Comparison of ENCODE assay signal across 10 cellular contexts in the genomic region with DNA sequence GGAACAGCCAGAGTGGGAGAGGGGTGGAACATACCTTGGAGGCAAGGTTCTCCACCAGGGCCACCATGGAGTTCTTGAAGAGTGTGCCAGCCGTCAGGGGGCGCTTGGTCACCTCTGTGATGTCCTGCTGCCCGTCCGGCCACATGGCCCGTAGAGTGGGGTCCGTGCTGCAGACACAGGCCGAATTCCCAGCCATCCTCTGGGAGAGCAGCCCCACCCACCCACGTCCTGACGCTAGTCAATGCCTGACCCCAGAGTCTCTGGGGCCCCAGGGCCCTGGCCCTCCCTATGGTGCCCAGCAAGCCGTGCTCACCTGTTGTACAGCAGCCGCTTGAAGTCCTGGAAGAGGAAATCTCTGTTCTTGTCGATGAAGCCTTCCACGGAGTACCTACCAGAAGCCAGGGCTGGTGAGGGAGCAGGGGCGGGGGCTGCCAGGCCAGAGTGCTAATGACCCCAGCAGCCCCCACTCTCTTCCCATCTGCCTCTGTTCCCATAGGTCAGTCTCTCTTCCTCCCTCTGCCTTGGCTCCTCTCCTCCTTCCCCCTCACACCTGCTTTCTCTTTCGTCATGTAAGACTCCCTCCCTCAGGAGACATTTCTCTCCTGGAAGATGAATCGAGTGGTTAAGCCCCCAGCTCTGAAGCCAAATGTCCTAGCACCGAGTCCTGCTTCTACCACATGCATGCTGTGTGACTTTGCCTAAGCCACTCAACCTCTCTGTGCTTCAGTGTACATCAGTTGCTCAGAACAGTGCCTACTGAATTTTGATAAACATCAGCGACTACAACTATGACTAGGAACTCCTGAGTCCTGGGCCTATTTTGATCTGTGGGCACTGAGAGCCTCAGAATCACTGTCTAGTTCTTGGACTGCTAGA. TPM values are rescaled to one million over a fixed set of nuclear protein-coding genes. Genes with fewer than 3 reads are reported as not detected.
DNase-seq lines count a peak whose midpoint lies in the region; ATAC-seq and TF ChIP-seq lines count a peak whose summit lies in the region.
"Had no signal": no experiment of that assay in that cellular context is flagged by ENCODE, and none has a peak within 500 bp of the region (broad histone marks: within the 10 kb centered on the region; RNA-seq: fewer than 3 reads in every experiment).

No MANE protein-coding gene starts in this region.

- peaks cover 1% of the 10 kb centered on the region for H3K4me1 ChIP-seq in upper lobe of right lung

- H3K27ac Mint-ChIP-seq in activated CD4-positive, alpha-beta memory T cell treated with anti-CD3 and anti-CD28 coated beads, Interleukin-2, amount 10 ng/mL, durations not matched to agents 7 days and 5 days, result peak overlapping the region; percentile 47

- H3K4me3 ChIP-seq in upper lobe of right lung, result no peak overlapping the region
- H3K4me3 ChIP-seq: ovary had no signal

- no peaks in the 10 kb centered on the region for H3K36me3 ChIP-seq in upper lobe of right lung
- H3K36me3 ChIP-seq: ovary had no signal

- intact Hi-C loops in Right ventricle myocardium superior (cut with DNase I) (loop anchor here (5.0 kb wide), 1 partner anchor 154 kb away; no protein-coding TSS in a partner anchor), left ventricle myocardium superior (cut with micrococcal nuclease) (no loop called here), upper lobe of right lung (cut with DNase I) (no loop called here)

- CTCF ChIA-PET in activated CD4-positive, alpha-beta memory T cell treated with anti-CD3 and anti-CD28 coated beads, Interleukin-2, amount 10 ng/mL, durations not matched to agents 7 days and 5 days (lab: Charles Lee), result no interaction called here

- peaks cover 24% of the 10 kb centered on the region for H3K4me1 Mint-ChIP-seq in activated CD4-positive, alpha-beta memory T cell treated with anti-CD3 and anti-CD28 coated beads, Interleukin-2, amount 10 ng/mL, durations not matched to agents 7 days and 5 days

- no peaks in the 10 kb centered on the region for H3K9me3 Mint-ChIP-seq in activated CD4-positive, alpha-beta memory T cell treated with anti-CD3 and anti-CD28 coated beads, Interleukin-2, amount 10 ng/mL, durations not matched to agents 7 days and 5 days

- DNase-seq in Right ventricle myocardium superior (peak; percentile 61), left ventricle myocardium superior (no peak), islet precursor cell (peak; percentile 64), upper lobe of right lung (peak; percentile 62), HCEC 1CT (no peak), COR-L47 (lab: John Stamatoyannopoulos, UW) (no peak)
- DNase-seq in activated CD4-positive, alpha-beta memory T cell treated with anti-CD3 and anti-CD28 coated beads, Interleukin-2, amount 10 ng/mL, durations not matched to agents 7 days and 5 days, result no peak
- DNase-seq: NCI-H1417 treated with DMSO at 0.1 percent for 48 hours had no signal

- peak; percentile 25 for TF ChIP-seq CTCF in upper lobe of right lung (IDR thresholded peaks at IDR 0.05)

- H3K27me3 Mint-ChIP-seq in activated CD4-positive, alpha-beta memory T cell treated with anti-CD3 and anti-CD28 coated beads, Interleukin-2, amount 10 ng/mL, durations not matched to agents 7 days and 5 days, result no peaks in the 10 kb centered on the region

- no peaks in the 10 kb centered on the region for H3K9me3 ChIP-seq in upper lobe of right lung
- H3K9me3 ChIP-seq: ovary had no signal

- H3K36me3 Mint-ChIP-seq in activated CD4-positive, alpha-beta memory T cell treated with anti-CD3 and anti-CD28 coated beads, Interleukin-2, amount 10 ng/mL, durations not matched to agents 7 days and 5 days (ENCODE audit: low read depth), result peaks cover 90% of the 10 kb centered on the region

- H3K27ac ChIP-seq in upper lobe of right lung, result no peak overlapping the region
- H3K27ac ChIP-seq: ovary had no signal

- POLR2A ChIA-PET in activated CD4-positive, alpha-beta memory T cell treated with anti-CD3 and anti-CD28 coated beads, Interleukin-2, amount 10 ng/mL, durations not matched to agents 7 days and 5 days (lab: Charles Lee), result interaction anchor here (22.8 kb wide), 1 partner anchor 14 kb away, joined by 517 read pairs; a partner anchor contains a TSS

- ATAC-seq in Right ventricle myocardium superior (ENCODE audit: poor library complexity) (no peak), left ventricle myocardium superior (no peak), upper lobe of right lung (peak; percentile 6), GM19455 (IDR thresholded peaks at IDR 0.05; ENCODE audit: unreplicated experiment) (no peak)

- no peaks in the 10 kb centered on the region for H3K27me3 ChIP-seq in upper lobe of right lung
- H3K27me3 ChIP-seq: ovary had no signal

- no peak overlapping the region for H3K4me3 Mint-ChIP-seq in activated CD4-positive, alpha-beta memory T cell treated with anti-CD3 and anti-CD28 coated beads, Interleukin-2, amount 10 ng/mL, durations not matched to agents 7 days and 5 days

RNA-seq across cellular contexts. Expression of a gene that starts 11.0 kb away (rescaled TPM):
- total RNA-seq in Right ventricle myocardium superior (0.97 TPM), left ventricle myocardium superior (1.3 TPM), upper lobe of right lung (21.0 TPM)
- 100 to 1,000 TPM; 572 to 576 TPM for total RNA-seq in activated CD4-positive, alpha-beta memory T cell treated with anti-CD3 and anti-CD28 coated beads, Interleukin-2, amount 10 ng/mL, durations not matched to agents 7 days and 5 days

RNA-seq across cellular contexts. Expression of a gene that starts 32.2 kb away (rescaled TPM):
- total RNA-seq in Right ventricle myocardium superior (30.3 TPM), left ventricle myocardium superior (36.7 TPM), upper lobe of right lung (40.2 TPM)
- total RNA-seq in activated CD4-positive, alpha-beta memory T cell treated with anti-CD3 and anti-CD28 coated beads, Interleukin-2, amount 10 ng/mL, durations not matched to agents 7 days and 5 days, result 100 to 1,000 TPM; 130 to 134 TPM

Comparison
In these comparisons a context has a peak if more than half of its experiments do, and no peak if none do; other contexts are left out.
1. DNase-seq: peak in Right ventricle myocardium superior (single experiment), islet precursor cell (single experiment) and upper lobe of right lung (single experiment); none in left ventricle myocardium superior (single experiment), activated CD4-positive, alpha-beta memory T cell treated with anti-CD3 and anti-CD28 coated beads, Interleukin-2, amount 10 ng/mL, durations not matched to agents 7 days and 5 days (single experiment), HCEC 1CT (single experiment) and COR-L47 (single experiment).
2. RNA of a gene that starts 11.0 kb away (total RNA-seq): 572 to 576 TPM in activated CD4-positive, alpha-beta memory T cell treated with anti-CD3 and anti-CD28 coated beads, Interleukin-2, amount 10 ng/mL, durations not matched to agents 7 days and 5 days; 21.0 TPM in upper lobe of right lung (single experiment), 1.3 TPM in left ventricle myocardium superior (single experiment) and 0.97 TPM in Right ventricle myocardium superior (single experiment); every median in the first group is over 10 times any median in the second.